In the genomic region with DNA sequence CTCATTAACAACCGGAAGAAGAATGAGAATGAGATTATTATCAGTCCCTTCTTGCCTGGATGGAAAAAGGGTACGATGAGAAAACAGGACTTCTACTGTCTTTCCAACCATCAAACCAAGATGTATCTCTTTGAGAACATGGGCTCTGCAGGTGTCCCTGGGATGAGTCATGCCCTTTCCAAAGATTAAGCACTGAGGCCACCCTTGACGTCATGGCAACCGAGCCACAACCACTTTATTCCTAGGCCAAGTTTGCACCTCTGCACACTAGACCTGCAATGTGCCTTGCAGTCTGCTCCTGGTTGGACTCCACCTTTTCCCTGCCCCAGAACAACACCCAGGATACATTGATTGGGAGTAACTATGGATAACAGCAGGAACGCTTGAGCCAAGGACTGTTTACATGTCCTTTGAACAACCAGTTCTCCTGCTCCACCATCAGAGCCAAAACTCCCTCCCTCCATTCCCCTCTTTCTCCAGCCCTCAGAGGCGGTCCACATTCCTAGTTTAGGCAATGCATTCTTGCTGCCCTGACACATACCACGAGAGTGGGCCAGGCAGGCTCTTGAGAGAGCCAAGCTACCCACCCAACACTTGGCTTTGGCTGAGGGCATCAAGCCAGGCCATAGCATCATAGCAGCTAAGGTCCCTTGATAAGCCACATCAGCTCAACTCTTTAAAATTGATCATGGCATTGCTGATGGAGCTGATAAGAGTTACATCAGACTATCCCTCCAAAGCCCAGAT, we compare ENCODE assay signal across 15 cellular contexts.
DNase-seq lines count a peak whose midpoint lies in the region; ATAC-seq and TF ChIP-seq lines count a peak whose summit lies in the region.
"Had no signal": no experiment of that assay in that cellular context is flagged by ENCODE, and none has a peak within 500 bp of the region (broad histone marks: within the 10 kb centered on the region; RNA-seq: fewer than 3 reads in every experiment).

No MANE protein-coding gene starts in this region.

- H3K9me3 ChIP-seq in WERI-Rb-1 (ENCODE audit: severe bottlenecking), result no peaks in the 10 kb centered on the region

- H3K36me3 ChIP-seq in WERI-Rb-1, result no peaks in the 10 kb centered on the region

- peaks cover 10% of the 10 kb centered on the region for H3K36me3 Mint-ChIP-seq in osteocyte (ENCODE audit: unreplicated experiment)
- H3K36me3 Mint-ChIP-seq in natural killer cell treated with Interleukin-12 subunit alpha and Interleukin-12 subunit beta and Interleukin-15 and Interleukin-18, amount 100 ng/mL, for 72 hours, result no peaks in the 10 kb centered on the region

- TF ChIP-seq CTCF in WERI-Rb-1 (IDR thresholded peaks at IDR 0.05; ENCODE audit: low read depth, low read length), result no peak
- TF ChIP-seq CTCF in osteocyte (IDR thresholded peaks at IDR 0.05), result no peak

- no peak overlapping the region for H3K27ac ChIP-seq in WERI-Rb-1

- no peak for ATAC-seq in natural killer cell treated with Interleukin-12 subunit alpha and Interleukin-12 subunit beta and Interleukin-15 and Interleukin-18, amount 100 ng/mL, for 72 hours
- ATAC-seq: activated CD4-positive, CD25-positive, alpha-beta regulatory T cell treated with anti-CD3 and anti-CD28 coated beads, Interleukin-2, amount 50 U/mL, for 24 hours had no signal

- H3K4me1 Mint-ChIP-seq in osteocyte (ENCODE audit: unreplicated experiment), result peaks cover 70% of the 10 kb centered on the region
- peaks cover 0 to 9% of the 10 kb centered on the region in 2 donors for H3K4me1 Mint-ChIP-seq in natural killer cell treated with Interleukin-12 subunit alpha and Interleukin-12 subunit beta and Interleukin-15 and Interleukin-18, amount 100 ng/mL, for 72 hours (ENCODE audit: low read depth in 2 of 2)

- peak overlapping the region; percentile 63 for H3K27ac Mint-ChIP-seq in osteocyte (ENCODE audit: unreplicated experiment)
- H3K27ac Mint-ChIP-seq in natural killer cell treated with Interleukin-12 subunit alpha and Interleukin-12 subunit beta and Interleukin-15 and Interleukin-18, amount 100 ng/mL, for 72 hours, result no peak overlapping the region
- H3K27ac Mint-ChIP-seq: activated T-helper 1 cell treated with anti-CD3 and anti-CD28 coated beads, Interleukin-12 subunit alpha, Interleukin-12 subunit beta, Interleukin-2, Interleukin-4 antibody, amounts not matched to agents 30 ng/mL and 10 ng/mL and 1 ng/mL, durations not matched to agents 14 hours and 24 hours and 36 hours; progenitor cell of endocrine pancreas had no signal

- H3K27me3 Mint-ChIP-seq in osteocyte (ENCODE audit: unreplicated experiment), result no peaks in the 10 kb centered on the region
- H3K27me3 Mint-ChIP-seq in natural killer cell treated with Interleukin-12 subunit alpha and Interleukin-12 subunit beta and Interleukin-15 and Interleukin-18, amount 100 ng/mL, for 72 hours, result no peaks in the 10 kb centered on the region

- H3K27me3 ChIP-seq in WERI-Rb-1 (ENCODE audit: insufficient read depth, low read depth, severe bottlenecking), result no peaks in the 10 kb centered on the region

- H3K4me3 ChIP-seq in WERI-Rb-1 (ENCODE audit: low read depth, low read length), result no peak overlapping the region

- peaks cover 12% of the 10 kb centered on the region for H3K9me3 Mint-ChIP-seq in osteocyte (ENCODE audit: unreplicated experiment)
- no peaks in the 10 kb centered on the region for H3K9me3 Mint-ChIP-seq in natural killer cell treated with Interleukin-12 subunit alpha and Interleukin-12 subunit beta and Interleukin-15 and Interleukin-18, amount 100 ng/mL, for 72 hours
- H3K9me3 Mint-ChIP-seq: activated T-helper 1 cell treated with anti-CD3 and anti-CD28 coated beads, Interleukin-12 subunit alpha, Interleukin-12 subunit beta, Interleukin-2, Interleukin-4 antibody, amounts not matched to agents 30 ng/mL and 10 ng/mL and 1 ng/mL, durations not matched to agents 14 hours and 24 hours and 36 hours had no signal

- H3K4me3 Mint-ChIP-seq in osteocyte (ENCODE audit: unreplicated experiment), result no peak overlapping the region
- no peak overlapping the region for H3K4me3 Mint-ChIP-seq in natural killer cell treated with Interleukin-12 subunit alpha and Interleukin-12 subunit beta and Interleukin-15 and Interleukin-18, amount 100 ng/mL, for 72 hours
- H3K4me3 Mint-ChIP-seq: activated T-helper 1 cell treated with anti-CD3 and anti-CD28 coated beads, Interleukin-12 subunit alpha, Interleukin-12 subunit beta, Interleukin-2, Interleukin-4 antibody, amounts not matched to agents 30 ng/mL and 10 ng/mL and 1 ng/mL, durations not matched to agents 14 hours and 24 hours and 36 hours had no signal

- peak; percentile 41 for DNase-seq in AG08396 (ENCODE audit: low spot score)
- DNase-seq in WERI-Rb-1, result peak; percentile 11
- peak; percentile 64 for DNase-seq in glomerular visceral epithelial cell (ENCODE audit: extremely low spot score)
- DNase-seq in osteocyte (ENCODE audit: extremely low spot score, unreplicated experiment), result no peak
- DNase-seq in natural killer cell treated with Interleukin-12 subunit alpha and Interleukin-12 subunit beta and Interleukin-15 and Interleukin-18, amount 100 ng/mL, for 72 hours (ENCODE audit: low spot score), result no peak
- no peak for DNase-seq in NCI-H446 (lab: John Stamatoyannopoulos, UW)
- DNase-seq in SW480 (ENCODE audit: low spot score), result no peak
- DNase-seq in HUDEP-2 (lab: John Stamatoyannopoulos, UW; ENCODE audit: unreplicated experiment in 76 of 76), result no peak
- DNase-seq: AML-193, caudate nucleus, NCI-H1436, NCI-H82 had no signal

Comparison
In these comparisons a context has a peak if more than half of its experiments do, and no peak if none do; other contexts are left out.
1. DNase-seq: peak in AG08396 (single experiment), WERI-Rb-1 (single experiment) and glomerular visceral epithelial cell (single experiment); none in osteocyte (single experiment), natural killer cell treated with Interleukin-12 subunit alpha and Interleukin-12 subunit beta and Interleukin-15 and Interleukin-18, amount 100 ng/mL, for 72 hours (single experiment), NCI-H446 (0 of 2), SW480 (single experiment) and HUDEP-2 (0 of 76).